Comparison of ENCODE assay signal across 1 cellular context in the genomic region with DNA sequence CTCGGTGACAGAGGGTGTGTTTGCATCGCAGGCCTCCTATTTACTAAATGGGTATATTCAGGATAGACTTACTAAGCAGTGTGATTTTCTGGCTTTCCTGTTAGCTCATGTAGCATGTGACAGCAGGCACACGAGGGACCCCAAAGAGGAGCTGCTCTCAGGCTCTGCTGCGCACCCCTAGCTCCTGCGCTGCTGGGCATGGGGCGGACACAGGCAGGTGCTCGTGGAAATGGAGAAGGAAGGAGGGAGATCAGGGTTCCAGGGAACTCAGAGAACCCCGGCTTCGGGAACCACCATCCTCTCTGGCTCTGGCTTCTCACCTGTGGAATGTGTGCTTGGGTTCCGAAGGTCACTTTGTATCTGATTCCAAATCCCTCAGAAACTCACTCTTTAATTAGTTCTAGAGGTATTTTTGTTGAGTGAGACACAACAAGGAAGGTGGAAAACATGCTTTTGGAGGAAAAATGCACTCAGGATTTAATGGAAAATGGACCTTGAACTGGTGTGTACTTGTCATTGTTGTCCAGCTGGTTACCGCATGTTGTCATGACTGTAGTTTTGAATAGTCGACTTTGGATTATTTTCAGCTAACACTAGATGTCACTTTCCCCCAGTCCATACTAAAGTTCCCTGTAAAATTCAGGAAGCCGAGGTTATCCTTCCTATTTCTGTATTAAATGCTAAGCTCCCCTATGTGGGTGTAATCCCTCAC.
A peak's percentile ranks its signal among the peaks of the same experiment; 100 is the strongest.
TF ChIP-seq lines count a peak whose summit lies in the region.

No MANE protein-coding gene starts in this region.

TF ChIP-seq in HepG2, 621 proteins besides CTCF, POLR2A, EP300 and RAD21 (continued from another document):
- TF ChIP-seq, protein P1, sequence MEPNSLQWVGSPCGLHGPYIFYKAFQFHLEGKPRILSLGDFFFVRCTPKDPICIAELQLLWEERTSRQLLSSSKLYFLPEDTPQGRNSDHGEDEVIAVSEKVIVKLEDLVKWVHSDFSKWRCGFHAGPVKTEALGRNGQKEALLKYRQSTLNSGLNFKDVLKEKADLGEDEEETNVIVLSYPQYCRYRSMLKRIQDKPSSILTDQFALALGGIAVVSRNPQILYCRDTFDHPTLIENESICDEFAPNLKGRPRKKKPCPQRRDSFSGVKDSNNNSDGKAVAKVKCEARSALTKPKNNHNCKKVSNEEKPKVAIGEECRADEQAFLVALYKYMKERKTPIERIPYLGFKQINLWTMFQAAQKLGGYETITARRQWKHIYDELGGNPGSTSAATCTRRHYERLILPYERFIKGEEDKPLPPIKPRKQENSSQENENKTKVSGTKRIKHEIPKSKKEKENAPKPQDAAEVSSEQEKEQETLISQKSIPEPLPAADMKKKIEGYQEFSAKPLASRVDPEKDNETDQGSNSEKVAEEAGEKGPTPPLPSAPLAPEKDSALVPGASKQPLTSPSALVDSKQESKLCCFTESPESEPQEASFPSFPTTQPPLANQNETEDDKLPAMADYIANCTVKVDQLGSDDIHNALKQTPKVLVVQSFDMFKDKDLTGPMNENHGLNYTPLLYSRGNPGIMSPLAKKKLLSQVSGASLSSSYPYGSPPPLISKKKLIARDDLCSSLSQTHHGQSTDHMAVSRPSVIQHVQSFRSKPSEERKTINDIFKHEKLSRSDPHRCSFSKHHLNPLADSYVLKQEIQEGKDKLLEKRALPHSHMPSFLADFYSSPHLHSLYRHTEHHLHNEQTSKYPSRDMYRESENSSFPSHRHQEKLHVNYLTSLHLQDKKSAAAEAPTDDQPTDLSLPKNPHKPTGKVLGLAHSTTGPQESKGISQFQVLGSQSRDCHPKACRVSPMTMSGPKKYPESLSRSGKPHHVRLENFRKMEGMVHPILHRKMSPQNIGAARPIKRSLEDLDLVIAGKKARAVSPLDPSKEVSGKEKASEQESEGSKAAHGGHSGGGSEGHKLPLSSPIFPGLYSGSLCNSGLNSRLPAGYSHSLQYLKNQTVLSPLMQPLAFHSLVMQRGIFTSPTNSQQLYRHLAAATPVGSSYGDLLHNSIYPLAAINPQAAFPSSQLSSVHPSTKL (CRISPR knock-in tag; IDR thresholded peaks at IDR 0.05) = no peak
- TF ChIP-seq ZNF282 (IDR thresholded peaks at IDR 0.05; ENCODE audit: partially characterized antibody) = no peak
- TF ChIP-seq, protein P2, sequence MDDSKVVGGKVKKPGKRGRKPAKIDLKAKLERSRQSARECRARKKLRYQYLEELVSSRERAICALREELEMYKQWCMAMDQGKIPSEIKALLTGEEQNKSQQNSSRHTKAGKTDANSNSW (CRISPR knock-in tag; IDR thresholded peaks at IDR 0.05; ENCODE audit: borderline replicate concordance) = no peak
- TF ChIP-seq BCL6 (CRISPR knock-in tag; IDR thresholded peaks at IDR 0.05) = no peak
- TF ChIP-seq ETV5 (CRISPR knock-in tag; IDR thresholded peaks at IDR 0.05; ENCODE audit: borderline replicate concordance) = no peak
- no peak for TF ChIP-seq SOX13 (IDR thresholded peaks at IDR 0.05)
- TF ChIP-seq SOX13 (CRISPR knock-in tag; conservative IDR thresholded peaks at IDR 0.05 in 1 of 2, IDR thresholded peaks at IDR 0.05 in 1 of 2) = no peak
- TF ChIP-seq, protein P3, sequence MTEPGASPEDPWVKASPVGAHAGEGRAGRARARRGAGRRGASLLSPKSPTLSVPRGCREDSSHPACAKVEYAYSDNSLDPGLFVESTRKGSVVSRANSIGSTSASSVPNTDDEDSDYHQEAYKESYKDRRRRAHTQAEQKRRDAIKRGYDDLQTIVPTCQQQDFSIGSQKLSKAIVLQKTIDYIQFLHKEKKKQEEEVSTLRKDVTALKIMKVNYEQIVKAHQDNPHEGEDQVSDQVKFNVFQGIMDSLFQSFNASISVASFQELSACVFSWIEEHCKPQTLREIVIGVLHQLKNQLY (CRISPR knock-in tag; IDR thresholded peaks at IDR 0.05) = no peak
- TF ChIP-seq, protein P4, sequence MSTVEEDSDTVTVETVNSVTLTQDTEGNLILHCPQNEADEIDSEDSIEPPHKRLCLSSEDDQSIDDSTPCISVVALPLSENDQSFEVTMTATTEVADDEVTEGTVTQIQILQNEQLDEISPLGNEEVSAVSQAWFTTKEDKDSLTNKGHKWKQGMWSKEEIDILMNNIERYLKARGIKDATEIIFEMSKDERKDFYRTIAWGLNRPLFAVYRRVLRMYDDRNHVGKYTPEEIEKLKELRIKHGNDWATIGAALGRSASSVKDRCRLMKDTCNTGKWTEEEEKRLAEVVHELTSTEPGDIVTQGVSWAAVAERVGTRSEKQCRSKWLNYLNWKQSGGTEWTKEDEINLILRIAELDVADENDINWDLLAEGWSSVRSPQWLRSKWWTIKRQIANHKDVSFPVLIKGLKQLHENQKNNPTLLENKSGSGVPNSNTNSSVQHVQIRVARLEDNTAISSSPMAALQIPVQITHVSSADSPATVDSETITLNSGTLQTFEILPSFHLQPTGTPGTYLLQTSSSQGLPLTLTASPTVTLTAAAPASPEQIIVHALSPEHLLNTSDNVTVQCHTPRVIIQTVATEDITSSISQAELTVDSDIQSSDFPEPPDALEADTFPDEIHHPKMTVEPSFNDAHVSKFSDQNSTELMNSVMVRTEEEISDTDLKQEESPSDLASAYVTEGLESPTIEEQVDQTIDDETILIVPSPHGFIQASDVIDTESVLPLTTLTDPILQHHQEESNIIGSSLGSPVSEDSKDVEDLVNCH (CRISPR knock-in tag; IDR thresholded peaks at IDR 0.05) = no peak
- TF ChIP-seq, protein P5, sequence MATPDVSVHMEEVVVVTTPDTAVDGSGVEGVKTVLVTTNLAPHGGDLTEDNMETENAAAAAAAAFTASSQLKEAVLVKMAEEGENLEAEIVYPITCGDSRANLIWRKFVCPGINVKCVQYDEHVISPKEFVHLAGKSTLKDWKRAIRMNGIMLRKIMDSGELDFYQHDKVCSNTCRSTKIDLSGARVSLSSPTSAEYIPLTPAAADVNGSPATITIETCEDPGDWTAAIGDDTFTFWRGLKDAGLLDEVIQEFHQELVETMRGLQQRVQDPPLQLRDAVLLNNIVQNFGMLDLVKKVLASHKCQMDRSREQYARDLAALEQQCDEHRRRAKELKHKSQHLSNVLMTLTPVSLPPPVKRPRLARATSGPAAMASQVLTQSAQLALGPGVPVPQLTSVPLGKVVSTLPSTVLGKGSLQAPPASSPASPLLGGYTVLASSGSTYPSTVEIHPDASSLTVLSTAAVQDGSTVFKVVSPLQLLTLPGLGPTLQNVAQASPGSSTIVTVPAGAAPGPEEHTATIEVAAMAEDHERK (CRISPR knock-in tag; IDR thresholded peaks at IDR 0.05; ENCODE audit: low read depth) = no peak
- no peak for TF ChIP-seq ZKSCAN5 (CRISPR knock-in tag; IDR thresholded peaks at IDR 0.05)
- TF ChIP-seq HNF4A (CRISPR knock-in tag; IDR thresholded peaks at IDR 0.05) = peak; percentile 26; the same call in 1 of the 2 replicates
- no peak for TF ChIP-seq RFX3 (CRISPR knock-in tag; IDR thresholded peaks at IDR 0.05)
- no peak for TF ChIP-seq CCAR2 (optimal IDR thresholded peaks at IDR 0.05; ENCODE audit: low read depth, low read length)
- TF ChIP-seq ZNF335 (CRISPR knock-in tag; IDR thresholded peaks at IDR 0.05) = no peak
- no peak for TF ChIP-seq ZNF577 (CRISPR knock-in tag; IDR thresholded peaks at IDR 0.05; ENCODE audit: borderline replicate concordance, low read depth)
- TF ChIP-seq GPN1 (CRISPR knock-in tag; IDR thresholded peaks at IDR 0.05; ENCODE audit: borderline replicate concordance) = no peak
- TF ChIP-seq TAF15 (IDR thresholded peaks at IDR 0.05; ENCODE audit: low read depth, low read length, poor library complexity, severe bottlenecking) = no peak
- TF ChIP-seq, protein P6, sequence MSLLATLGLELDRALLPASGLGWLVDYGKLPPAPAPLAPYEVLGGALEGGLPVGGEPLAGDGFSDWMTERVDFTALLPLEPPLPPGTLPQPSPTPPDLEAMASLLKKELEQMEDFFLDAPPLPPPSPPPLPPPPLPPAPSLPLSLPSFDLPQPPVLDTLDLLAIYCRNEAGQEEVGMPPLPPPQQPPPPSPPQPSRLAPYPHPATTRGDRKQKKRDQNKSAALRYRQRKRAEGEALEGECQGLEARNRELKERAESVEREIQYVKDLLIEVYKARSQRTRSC (CRISPR knock-in tag; IDR thresholded peaks at IDR 0.05; ENCODE audit: low read depth) = no peak
- TF ChIP-seq ZFP36L1 (CRISPR knock-in tag; IDR thresholded peaks at IDR 0.05) = no peak
- TF ChIP-seq STAG1 (CRISPR knock-in tag; IDR thresholded peaks at IDR 0.05) = 0 out of 2 replicates have a peak, but pooled peaks have one; percentile 18
- TF ChIP-seq ZNF672 (CRISPR knock-in tag; IDR thresholded peaks at IDR 0.05) = no peak
- TF ChIP-seq HOXA3 (CRISPR knock-in tag; IDR thresholded peaks at IDR 0.05) = no peak
- TF ChIP-seq MAZ (IDR thresholded peaks at IDR 0.05; ENCODE audit: borderline replicate concordance, low read depth, low read length) = no peak
- TF ChIP-seq MAZ (CRISPR knock-in tag; IDR thresholded peaks at IDR 0.05; ENCODE audit: low read depth) = no peak
- TF ChIP-seq, protein P7, sequence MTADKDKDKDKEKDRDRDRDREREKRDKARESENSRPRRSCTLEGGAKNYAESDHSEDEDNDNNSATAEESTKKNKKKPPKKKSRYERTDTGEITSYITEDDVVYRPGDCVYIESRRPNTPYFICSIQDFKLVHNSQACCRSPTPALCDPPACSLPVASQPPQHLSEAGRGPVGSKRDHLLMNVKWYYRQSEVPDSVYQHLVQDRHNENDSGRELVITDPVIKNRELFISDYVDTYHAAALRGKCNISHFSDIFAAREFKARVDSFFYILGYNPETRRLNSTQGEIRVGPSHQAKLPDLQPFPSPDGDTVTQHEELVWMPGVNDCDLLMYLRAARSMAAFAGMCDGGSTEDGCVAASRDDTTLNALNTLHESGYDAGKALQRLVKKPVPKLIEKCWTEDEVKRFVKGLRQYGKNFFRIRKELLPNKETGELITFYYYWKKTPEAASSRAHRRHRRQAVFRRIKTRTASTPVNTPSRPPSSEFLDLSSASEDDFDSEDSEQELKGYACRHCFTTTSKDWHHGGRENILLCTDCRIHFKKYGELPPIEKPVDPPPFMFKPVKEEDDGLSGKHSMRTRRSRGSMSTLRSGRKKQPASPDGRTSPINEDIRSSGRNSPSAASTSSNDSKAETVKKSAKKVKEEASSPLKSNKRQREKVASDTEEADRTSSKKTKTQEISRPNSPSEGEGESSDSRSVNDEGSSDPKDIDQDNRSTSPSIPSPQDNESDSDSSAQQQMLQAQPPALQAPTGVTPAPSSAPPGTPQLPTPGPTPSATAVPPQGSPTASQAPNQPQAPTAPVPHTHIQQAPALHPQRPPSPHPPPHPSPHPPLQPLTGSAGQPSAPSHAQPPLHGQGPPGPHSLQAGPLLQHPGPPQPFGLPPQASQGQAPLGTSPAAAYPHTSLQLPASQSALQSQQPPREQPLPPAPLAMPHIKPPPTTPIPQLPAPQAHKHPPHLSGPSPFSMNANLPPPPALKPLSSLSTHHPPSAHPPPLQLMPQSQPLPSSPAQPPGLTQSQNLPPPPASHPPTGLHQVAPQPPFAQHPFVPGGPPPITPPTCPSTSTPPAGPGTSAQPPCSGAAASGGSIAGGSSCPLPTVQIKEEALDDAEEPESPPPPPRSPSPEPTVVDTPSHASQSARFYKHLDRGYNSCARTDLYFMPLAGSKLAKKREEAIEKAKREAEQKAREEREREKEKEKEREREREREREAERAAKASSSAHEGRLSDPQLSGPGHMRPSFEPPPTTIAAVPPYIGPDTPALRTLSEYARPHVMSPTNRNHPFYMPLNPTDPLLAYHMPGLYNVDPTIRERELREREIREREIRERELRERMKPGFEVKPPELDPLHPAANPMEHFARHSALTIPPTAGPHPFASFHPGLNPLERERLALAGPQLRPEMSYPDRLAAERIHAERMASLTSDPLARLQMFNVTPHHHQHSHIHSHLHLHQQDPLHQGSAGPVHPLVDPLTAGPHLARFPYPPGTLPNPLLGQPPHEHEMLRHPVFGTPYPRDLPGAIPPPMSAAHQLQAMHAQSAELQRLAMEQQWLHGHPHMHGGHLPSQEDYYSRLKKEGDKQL (CRISPR knock-in tag; IDR thresholded peaks at IDR 0.05; ENCODE audit: low read depth) = no peak
- TF ChIP-seq EED (CRISPR knock-in tag; IDR thresholded peaks at IDR 0.05) = no peak
- no peak for TF ChIP-seq PAX8 (CRISPR knock-in tag; IDR thresholded peaks at IDR 0.05; ENCODE audit: borderline replicate concordance)
- TF ChIP-seq, protein P8, sequence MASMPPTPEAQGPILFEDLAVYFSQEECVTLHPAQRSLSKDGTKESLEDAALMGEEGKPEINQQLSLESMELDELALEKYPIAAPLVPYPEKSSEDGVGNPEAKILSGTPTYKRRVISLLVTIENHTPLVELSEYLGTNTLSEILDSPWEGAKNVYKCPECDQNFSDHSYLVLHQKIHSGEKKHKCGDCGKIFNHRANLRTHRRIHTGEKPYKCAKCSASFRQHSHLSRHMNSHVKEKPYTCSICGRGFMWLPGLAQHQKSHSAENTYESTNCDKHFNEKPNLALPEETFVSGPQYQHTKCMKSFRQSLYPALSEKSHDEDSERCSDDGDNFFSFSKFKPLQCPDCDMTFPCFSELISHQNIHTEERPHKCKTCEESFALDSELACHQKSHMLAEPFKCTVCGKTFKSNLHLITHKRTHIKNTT (CRISPR knock-in tag; IDR thresholded peaks at IDR 0.05) = no peak
- no peak for TF ChIP-seq SSRP1 (CRISPR knock-in tag; IDR thresholded peaks at IDR 0.05)
- no peak for TF ChIP-seq ZNF256 (CRISPR knock-in tag; conservative IDR thresholded peaks at IDR 0.05)
- TF ChIP-seq HIVEP1 (CRISPR knock-in tag; IDR thresholded peaks at IDR 0.05) = no peak
- 0 out of 2 replicates have a peak, but pooled peaks have one; percentile 14 for TF ChIP-seq NCOR1 (IDR thresholded peaks at IDR 0.05; ENCODE audit: borderline replicate concordance, low read length)
- TF ChIP-seq HNF4G (IDR thresholded peaks at IDR 0.05; ENCODE audit: borderline replicate concordance, low read depth, low read length) = peak; percentile 40; the same call in 1 of the 2 replicates
- TF ChIP-seq HNF4G (CRISPR knock-in tag; IDR thresholded peaks at IDR 0.05; ENCODE audit: borderline replicate concordance, low read depth) = no peak
- no peak for TF ChIP-seq MAF1 (CRISPR knock-in tag; IDR thresholded peaks at IDR 0.05; ENCODE audit: borderline replicate concordance)
- TF ChIP-seq ZSCAN20 (CRISPR knock-in tag; IDR thresholded peaks at IDR 0.05; ENCODE audit: borderline replicate concordance) = no peak
- TF ChIP-seq MXI1 (IDR thresholded peaks at IDR 0.05; ENCODE audit: borderline replicate concordance, low read depth, low read length) = peak; percentile 13; the same call in 1 of the 3 replicates
- no peak for TF ChIP-seq RXRA (CRISPR knock-in tag; IDR thresholded peaks at IDR 0.05)
- TF ChIP-seq, protein P9, sequence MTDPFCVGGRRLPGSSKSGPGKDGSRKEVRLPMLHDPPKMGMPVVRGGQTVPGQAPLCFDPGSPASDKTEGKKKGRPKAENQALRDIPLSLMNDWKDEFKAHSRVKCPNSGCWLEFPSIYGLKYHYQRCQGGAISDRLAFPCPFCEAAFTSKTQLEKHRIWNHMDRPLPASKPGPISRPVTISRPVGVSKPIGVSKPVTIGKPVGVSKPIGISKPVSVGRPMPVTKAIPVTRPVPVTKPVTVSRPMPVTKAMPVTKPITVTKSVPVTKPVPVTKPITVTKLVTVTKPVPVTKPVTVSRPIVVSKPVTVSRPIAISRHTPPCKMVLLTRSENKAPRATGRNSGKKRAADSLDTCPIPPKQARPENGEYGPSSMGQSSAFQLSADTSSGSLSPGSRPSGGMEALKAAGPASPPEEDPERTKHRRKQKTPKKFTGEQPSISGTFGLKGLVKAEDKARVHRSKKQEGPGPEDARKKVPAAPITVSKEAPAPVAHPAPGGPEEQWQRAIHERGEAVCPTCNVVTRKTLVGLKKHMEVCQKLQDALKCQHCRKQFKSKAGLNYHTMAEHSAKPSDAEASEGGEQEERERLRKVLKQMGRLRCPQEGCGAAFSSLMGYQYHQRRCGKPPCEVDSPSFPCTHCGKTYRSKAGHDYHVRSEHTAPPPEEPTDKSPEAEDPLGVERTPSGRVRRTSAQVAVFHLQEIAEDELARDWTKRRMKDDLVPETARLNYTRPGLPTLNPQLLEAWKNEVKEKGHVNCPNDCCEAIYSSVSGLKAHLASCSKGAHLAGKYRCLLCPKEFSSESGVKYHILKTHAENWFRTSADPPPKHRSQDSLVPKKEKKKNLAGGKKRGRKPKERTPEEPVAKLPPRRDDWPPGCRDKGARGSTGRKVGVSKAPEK (CRISPR knock-in tag; IDR thresholded peaks at IDR 0.05; ENCODE audit: borderline replicate concordance) = no peak
- TF ChIP-seq ZNF441 (CRISPR knock-in tag; IDR thresholded peaks at IDR 0.05; ENCODE audit: borderline replicate concordance) = no peak
- TF ChIP-seq TOE1 (CRISPR knock-in tag; IDR thresholded peaks at IDR 0.05) = no peak
